13 cellular contexts compared by ENCODE assay signal in genomic region chr6:80022803-80023202, GRCh38. TPM values are rescaled to one million over a fixed set of nuclear protein-coding genes. Genes with fewer than 3 reads are reported as not detected.
A peak's percentile ranks its signal among the peaks of the same experiment; 100 is the strongest.
DNase-seq lines count a peak whose midpoint lies in the region; ATAC-seq and TF ChIP-seq lines count a peak whose summit lies in the region.
"Had no signal": no experiment of that assay in that cellular context is flagged by ENCODE, and none has a peak within 500 bp of the region (broad histone marks: within the 10 kb centered on the region; RNA-seq: fewer than 3 reads in every experiment).

No MANE protein-coding gene starts in this region.

- no peaks in the 10 kb centered on the region for H3K9me2 ChIP-seq in OCI-LY7 (ENCODE audit: insufficient read depth, low read length)

- CTCF ChIA-PET in OCI-LY7 (lab: Charles Lee; ENCODE audit: unreplicated experiment), result no interaction called here

- no peaks in the 10 kb centered on the region for H3K9me3 Mint-ChIP-seq in stimulated activated effector memory CD8-positive, alpha-beta T cell treated with anti-CD3 and anti-CD28 coated beads, Interleukin-12 subunit alpha, Interleukin-12 subunit beta, amount 100 ng/mL, for 72 hours

- no peaks in the 10 kb centered on the region for H4K20me1 ChIP-seq in OCI-LY7 (ENCODE audit: insufficient read depth, low read length)

- H3K79me2 ChIP-seq in ACC112 (ENCODE audit: control insufficient read depth, insufficient read depth, low read length, unreplicated experiment) (peaks cover 3% of the 10 kb centered on the region), OCI-LY7 (ENCODE audit: insufficient read depth, low read depth, low read length) (no peaks in the 10 kb centered on the region)

- H2AFZ ChIP-seq in ACC112 (ENCODE audit: low read length, unreplicated experiment) (no peak overlapping the region), OCI-LY7 (ENCODE audit: low read length) (no peak overlapping the region)

- H3K4me1 Mint-ChIP-seq in stimulated activated effector memory CD8-positive, alpha-beta T cell treated with anti-CD3 and anti-CD28 coated beads, Interleukin-12 subunit alpha, Interleukin-12 subunit beta, amount 100 ng/mL, for 72 hours, result no peaks in the 10 kb centered on the region

- no peaks in the 10 kb centered on the region for H3K27me3 ChIP-seq in ACC112 (ENCODE audit: insufficient read depth, low read length)
- H3K27me3 ChIP-seq: spleen had no signal

- ATAC-seq in stimulated activated effector memory CD8-positive, alpha-beta T cell treated with anti-CD3 and anti-CD28 coated beads, Interleukin-12 subunit alpha, Interleukin-12 subunit beta, amount 100 ng/mL, for 72 hours, result no peak
- ATAC-seq: A549 had no signal

- H3K4me3 ChIP-seq in ACC112 (ENCODE audit: low read depth, low read length) (no peak overlapping the region), OCI-LY7 (ENCODE audit: low read depth, low read length, poor library complexity, severe bottlenecking) (no peak overlapping the region)
- H3K4me3 ChIP-seq: A549, spleen had no signal

- TF ChIP-seq CTCF in OCI-LY7 (conservative IDR thresholded peaks at IDR 0.05; ENCODE audit: low read length), result no peak

- H3K27ac ChIP-seq in ACC112 (ENCODE audit: low read depth, low read length) (peak overlapping the region; percentile 41), OCI-LY7 (ENCODE audit: low read depth, low read length, poor library complexity, severe bottlenecking) (no peak overlapping the region)
- H3K27ac ChIP-seq: A549, spleen had no signal

- peaks cover 10% of the 10 kb centered on the region for H3K4me1 ChIP-seq in ACC112 (ENCODE audit: control insufficient read depth, insufficient read depth, low read length, unreplicated experiment)
- H3K4me1 ChIP-seq in OCI-LY7 (ENCODE audit: insufficient read depth, low read length, poor library complexity, severe bottlenecking), result no peaks in the 10 kb centered on the region
- H3K4me1 ChIP-seq: spleen had no signal

- H3K4me3 Mint-ChIP-seq in stimulated activated effector memory CD8-positive, alpha-beta T cell treated with anti-CD3 and anti-CD28 coated beads, Interleukin-12 subunit alpha, Interleukin-12 subunit beta, amount 100 ng/mL, for 72 hours, result no peak overlapping the region

- H3K9me3 ChIP-seq in OCI-LY7 (ENCODE audit: low read length), result no peaks in the 10 kb centered on the region
- H3K9me3 ChIP-seq: A549, spleen had no signal

- H3K36me3 ChIP-seq in ACC112 (ENCODE audit: insufficient read depth, low read length) (peaks cover 19% of the 10 kb centered on the region), OCI-LY7 (ENCODE audit: insufficient read depth, low read length) (peaks cover 91% of the 10 kb centered on the region)

- H3K4me2 ChIP-seq in OCI-LY7 (ENCODE audit: low read length), result no peak overlapping the region
- H3K4me2 ChIP-seq: A549 had no signal

- H3K27ac Mint-ChIP-seq in stimulated activated effector memory CD8-positive, alpha-beta T cell treated with anti-CD3 and anti-CD28 coated beads, Interleukin-12 subunit alpha, Interleukin-12 subunit beta, amount 100 ng/mL, for 72 hours, result no peak overlapping the region

- BruUV-seq in OCI-LY7 (replicated peaks; lab: Mats Ljungman, UMichigan), result no TSS peak

- intact Hi-C loops in OCI-LY7 (cut with micrococcal nuclease; ENCODE audit: unreplicated experiment), result no loop called here

- H3K36me3 Mint-ChIP-seq in stimulated activated effector memory CD8-positive, alpha-beta T cell treated with anti-CD3 and anti-CD28 coated beads, Interleukin-12 subunit alpha, Interleukin-12 subunit beta, amount 100 ng/mL, for 72 hours, result peaks cover 6% of the 10 kb centered on the region

- DNase-seq in HS-5 (ENCODE audit: low read depth) (peak; percentile 44), brain pericyte (ENCODE audit: low read depth, low spot score) (peak; percentile 10), glomerular visceral epithelial cell (ENCODE audit: extremely low spot score) (peak; percentile 50), OCI-LY7 (ENCODE audit: low spot score) (no peak), C1 segment of cervical spinal cord (lab: John Stamatoyannopoulos, UW) (no peak), NOMO-1 (lab: John Stamatoyannopoulos, UW; ENCODE audit: unreplicated experiment in 2 of 2) (no peak)
- DNase-seq in stimulated activated effector memory CD8-positive, alpha-beta T cell treated with anti-CD3 and anti-CD28 coated beads, Interleukin-12 subunit alpha, Interleukin-12 subunit beta, amount 100 ng/mL, for 72 hours (ENCODE audit: low spot score in 2 of 2), result no peak
- DNase-seq: activated CD4-positive, alpha-beta T cell treated with anti-CD3 and anti-CD28 coated beads for 1 hour; anterior cingulate cortex; spleen; stimulated activated naive CD4-positive, alpha-beta T cell had no signal

- POLR2A ChIA-PET in OCI-LY7 (lab: Charles Lee), result no interaction called here

RNA-seq across cellular contexts. Expression of gene TTK, which starts 18.4 kb away (rescaled TPM):
- 43.2 and 49.5 TPM in 2 replicates for total RNA-seq in OCI-LY7 (2014; rRNA removed; shearing (Covaris generic))
- 46.0 and 51.9 TPM in 2 replicates for total RNA-seq in OCI-LY7 (2022)

Comparison
In these comparisons a context has a peak if more than half of its experiments do, and no peak if none do; other contexts are left out.
1. DNase-seq: peak in HS-5 (single experiment), brain pericyte (single experiment) and glomerular visceral epithelial cell (single experiment); none in stimulated activated effector memory CD8-positive, alpha-beta T cell treated with anti-CD3 and anti-CD28 coated beads, Interleukin-12 subunit alpha, Interleukin-12 subunit beta, amount 100 ng/mL, for 72 hours (0 of 2), OCI-LY7 (single experiment), C1 segment of cervical spinal cord (0 of 14) and NOMO-1 (0 of 2).